8 cellular contexts compared by ENCODE assay signal in genomic region chr16:73172621-73173312, GRCh38.
A peak's percentile ranks its signal among the peaks of the same experiment; 100 is the strongest.
DNase-seq lines count a peak whose midpoint lies in the region; ATAC-seq, FAIRE-seq and TF ChIP-seq lines count a peak whose summit lies in the region.

No MANE protein-coding gene starts in this region.

- H3K9me3 ChIP-seq in DND-41 (ENCODE audit: insufficient read depth, low read length, severe bottlenecking) (no peaks in the 10 kb centered on the region), endothelial cell of umbilical vein (replicated peaks; ENCODE audit: control insufficient read depth, insufficient read depth, low read length) (no peaks in the 10 kb centered on the region)

- intact Hi-C loops in endothelial cell of umbilical vein (cut with micrococcal nuclease) = loop anchor here (1.0 to 5.0 kb wide), 7 partner anchors 18 to 670 kb away; no protein-coding TSS in a partner anchor
- intact Hi-C loops in activated CD8-positive, alpha-beta T cell treated with anti-CD3 and anti-CD28 coated beads for 36 hours (cut with micrococcal nuclease) = no loop called here

- H3K4me3 ChIP-seq in DND-41 (ENCODE audit: low read depth in 1 of 2, low read length in 2 of 2) (no peak overlapping the region), endothelial cell of umbilical vein (replicated peaks in 1 of 3; ENCODE audit: insufficient read depth in 1 of 3, low read depth in 1 of 3, low read length in 3 of 3) (no peak overlapping the region)

- DNase-seq in DND-41 = no peak
- peak; percentile 27 for DNase-seq in NCI-H460 (ENCODE audit: extremely low read depth, low read depth)
- peak; percentile 98 for DNase-seq in endothelial cell of umbilical vein (ENCODE audit: low read depth, low spot score)
- DNase-seq in nephron progenitor cell = peak; percentile 41
- DNase-seq in activated CD8-positive, alpha-beta T cell treated with anti-CD3 and anti-CD28 coated beads for 36 hours = no peak
- DNase-seq in effector memory CD8-positive, alpha-beta T cell = no peak

- peak overlapping the region; percentile 54 for H3K4me3 Mint-ChIP-seq in nephron progenitor cell
- no peak overlapping the region for H3K4me3 Mint-ChIP-seq in activated CD8-positive, alpha-beta T cell treated with anti-CD3 and anti-CD28 coated beads for 36 hours
- no peak overlapping the region for H3K4me3 Mint-ChIP-seq in effector memory CD8-positive, alpha-beta T cell
- H3K4me3 Mint-ChIP-seq in stimulated activated memory B cell treated with anti-CD40 and anti-IgM and Interleukin-4, amounts not matched to agents 10 μg/mL and 1 μg/mL and 100 μg/mL, for 72 hours = no peak overlapping the region

- TF ChIP-seq POLR2A in endothelial cell of umbilical vein (IDR thresholded peaks at IDR 0.05; ENCODE audit: low read depth, low read length) = peak; percentile 55

- no peak overlapping the region for H3K9ac ChIP-seq in DND-41 (ENCODE audit: low read depth, low read length)
- peak overlapping the region; percentile 18 for H3K9ac ChIP-seq in endothelial cell of umbilical vein (replicated peaks; ENCODE audit: extremely low read depth, insufficient read depth, low read length)

- H3K4me1 Mint-ChIP-seq in nephron progenitor cell = peaks cover 72% of the 10 kb centered on the region
- no peaks in the 10 kb centered on the region for H3K4me1 Mint-ChIP-seq in activated CD8-positive, alpha-beta T cell treated with anti-CD3 and anti-CD28 coated beads for 36 hours (ENCODE audit: low read depth)
- no peaks in the 10 kb centered on the region for H3K4me1 Mint-ChIP-seq in effector memory CD8-positive, alpha-beta T cell (ENCODE audit: low read depth in 2 of 2)
- H3K4me1 Mint-ChIP-seq in stimulated activated memory B cell treated with anti-CD40 and anti-IgM and Interleukin-4, amounts not matched to agents 10 μg/mL and 1 μg/mL and 100 μg/mL, for 72 hours = peaks cover 4% of the 10 kb centered on the region

- no peak overlapping the region for H2AFZ ChIP-seq in DND-41 (ENCODE audit: low read depth, low read length)
- peak overlapping the region; percentile 56 for H2AFZ ChIP-seq in endothelial cell of umbilical vein (ENCODE audit: low read depth, low read length)

- CTCF ChIA-PET in endothelial cell of umbilical vein (lab: Charles Lee) = interaction anchor here (0.6 to 1.9 kb wide), 29 partner anchors 10 to 1048 kb away, joined by 3 to 22 read pairs (median 4); no protein-coding TSS in a partner anchor
- CTCF ChIA-PET in activated CD8-positive, alpha-beta T cell treated with anti-CD3 and anti-CD28 coated beads for 36 hours (lab: Charles Lee) = no interaction called here

- no peaks in the 10 kb centered on the region for H3K9me1 ChIP-seq in endothelial cell of umbilical vein (replicated peaks; ENCODE audit: control insufficient read depth, extremely low read depth, insufficient read depth, low read length)

- no peaks in the 10 kb centered on the region for H3K9me3 Mint-ChIP-seq in nephron progenitor cell
- no peaks in the 10 kb centered on the region for H3K9me3 Mint-ChIP-seq in activated CD8-positive, alpha-beta T cell treated with anti-CD3 and anti-CD28 coated beads for 36 hours
- peaks cover 0 to 3% of the 10 kb centered on the region in 2 donors for H3K9me3 Mint-ChIP-seq in effector memory CD8-positive, alpha-beta T cell
- no peaks in the 10 kb centered on the region for H3K9me3 Mint-ChIP-seq in stimulated activated memory B cell treated with anti-CD40 and anti-IgM and Interleukin-4, amounts not matched to agents 10 μg/mL and 1 μg/mL and 100 μg/mL, for 72 hours

- H3K36me3 ChIP-seq in DND-41 (ENCODE audit: insufficient read depth, low read length) (no peaks in the 10 kb centered on the region), endothelial cell of umbilical vein (ENCODE audit: control insufficient read depth in 2 of 2, extremely low read depth in 1 of 2, insufficient read depth in 2 of 2, low read length in 2 of 2) (no peaks in the 10 kb centered on the region)

- ATAC-seq in DND-41 (ENCODE audit: insufficient read depth, low read depth) = no peak
- no peak for ATAC-seq in activated CD8-positive, alpha-beta T cell treated with anti-CD3 and anti-CD28 coated beads for 36 hours
- no peak for ATAC-seq in effector memory CD8-positive, alpha-beta T cell (replicated peaks)
- no peak for ATAC-seq in HG03521 (IDR thresholded peaks at IDR 0.05; ENCODE audit: unreplicated experiment)
- ATAC-seq in stimulated activated memory B cell treated with anti-CD40 and anti-IgM and Interleukin-4, amounts not matched to agents 10 μg/mL and 1 μg/mL and 100 μg/mL, for 72 hours = no peak

- H3K27ac ChIP-seq in DND-41 (ENCODE audit: low read length) (no peak overlapping the region), endothelial cell of umbilical vein (ENCODE audit: insufficient read depth, low read depth, low read length) (peak overlapping the region; percentile 72)

- BruUV-seq in endothelial cell of umbilical vein (replicated peaks; lab: Mats Ljungman, UMichigan) = no TSS peak

- FAIRE-seq in endothelial cell of umbilical vein (lab: Jason Lieb, UNC) = peak; percentile 98

- no peaks in the 10 kb centered on the region for H3K4me1 ChIP-seq in DND-41 (ENCODE audit: insufficient read depth, low read length)
- peaks cover 29% of the 10 kb centered on the region for H3K4me1 ChIP-seq in endothelial cell of umbilical vein (ENCODE audit: control insufficient read depth, extremely low read depth, insufficient read depth, low read length)

- POLR2A ChIA-PET in endothelial cell of umbilical vein (lab: Charles Lee) = interaction anchor here (0.9 kb wide), 1 partner anchor 50 kb away, joined by 3 read pairs; no protein-coding TSS in a partner anchor
- POLR2A ChIA-PET in activated CD8-positive, alpha-beta T cell treated with anti-CD3 and anti-CD28 coated beads for 36 hours (lab: Charles Lee) = no interaction called here

- H4K20me1 ChIP-seq in DND-41 (ENCODE audit: insufficient read depth, low read length) (no peaks in the 10 kb centered on the region), endothelial cell of umbilical vein (replicated peaks; ENCODE audit: control insufficient read depth, extremely low read depth, insufficient read depth, low read length) (no peaks in the 10 kb centered on the region)

- peak; percentile 2 for TF ChIP-seq CTCF in DND-41 (IDR thresholded peaks at IDR 0.05; ENCODE audit: borderline replicate concordance, extremely low read depth, low read length, poor library complexity, severe bottlenecking)
- peak; percentile 17 to 31 for TF ChIP-seq CTCF in endothelial cell of umbilical vein (IDR thresholded peaks at IDR 0.05; ENCODE audit: extremely low read depth in 1 of 2, insufficient read depth in 1 of 2, low read depth in 1 of 2, low read length in 2 of 2)
- TF ChIP-seq CTCF in nephron progenitor cell (IDR thresholded peaks at IDR 0.05) = peak; percentile 46
- no peak for TF ChIP-seq CTCF in activated CD8-positive, alpha-beta T cell treated with anti-CD3 and anti-CD28 coated beads for 36 hours (IDR thresholded peaks at IDR 0.05)

- peaks cover 14% of the 10 kb centered on the region for H3K27me3 Mint-ChIP-seq in nephron progenitor cell (ENCODE audit: low read depth, poor library complexity)
- no peaks in the 10 kb centered on the region for H3K27me3 Mint-ChIP-seq in activated CD8-positive, alpha-beta T cell treated with anti-CD3 and anti-CD28 coated beads for 36 hours
- H3K27me3 Mint-ChIP-seq in effector memory CD8-positive, alpha-beta T cell = no peaks in the 10 kb centered on the region
- peaks cover 15% of the 10 kb centered on the region for H3K27me3 Mint-ChIP-seq in stimulated activated memory B cell treated with anti-CD40 and anti-IgM and Interleukin-4, amounts not matched to agents 10 μg/mL and 1 μg/mL and 100 μg/mL, for 72 hours

- dilution Hi-C loops in endothelial cell of umbilical vein (cut with MboI; ENCODE audit: extremely low pct_ligation_motif_present, low sequenced_read_pairs) = no loop called here

- no peaks in the 10 kb centered on the region for H3K27me3 ChIP-seq in DND-41 (ENCODE audit: insufficient read depth, low read length, poor library complexity)
- H3K27me3 ChIP-seq in endothelial cell of umbilical vein (ENCODE audit: control insufficient read depth in 2 of 2, insufficient read depth in 2 of 2, low read length in 2 of 2) = no peaks in the 10 kb centered on the region

- no peak overlapping the region for H3K4me2 ChIP-seq in DND-41 (ENCODE audit: insufficient read depth, low read length)
- H3K4me2 ChIP-seq in endothelial cell of umbilical vein (ENCODE audit: insufficient read depth, low read length) = peak overlapping the region; percentile 56

- no peaks in the 10 kb centered on the region for H3K36me3 Mint-ChIP-seq in nephron progenitor cell (ENCODE audit: low read depth)
- H3K36me3 Mint-ChIP-seq in activated CD8-positive, alpha-beta T cell treated with anti-CD3 and anti-CD28 coated beads for 36 hours (ENCODE audit: low read depth) = no peaks in the 10 kb centered on the region
- H3K36me3 Mint-ChIP-seq in effector memory CD8-positive, alpha-beta T cell (ENCODE audit: insufficient read depth) = peaks cover 4% of the 10 kb centered on the region
- H3K36me3 Mint-ChIP-seq in stimulated activated memory B cell treated with anti-CD40 and anti-IgM and Interleukin-4, amounts not matched to agents 10 μg/mL and 1 μg/mL and 100 μg/mL, for 72 hours = no peaks in the 10 kb centered on the region

- H3K79me2 ChIP-seq in DND-41 (ENCODE audit: insufficient read depth, low read length) (no peaks in the 10 kb centered on the region), endothelial cell of umbilical vein (ENCODE audit: control insufficient read depth, insufficient read depth, low read length) (no peaks in the 10 kb centered on the region)

- H3K27ac Mint-ChIP-seq in nephron progenitor cell = peak overlapping the region; percentile 89
- no peak overlapping the region for H3K27ac Mint-ChIP-seq in activated CD8-positive, alpha-beta T cell treated with anti-CD3 and anti-CD28 coated beads for 36 hours
- no peak overlapping the region for H3K27ac Mint-ChIP-seq in effector memory CD8-positive, alpha-beta T cell
- H3K27ac Mint-ChIP-seq in stimulated activated memory B cell treated with anti-CD40 and anti-IgM and Interleukin-4, amounts not matched to agents 10 μg/mL and 1 μg/mL and 100 μg/mL, for 72 hours = no peak overlapping the region

TF ChIP-seq in endothelial cell of umbilical vein, 7 proteins besides CTCF, POLR2A, EP300 and RAD21:
- TF ChIP-seq FOS (IDR thresholded peaks at IDR 0.05; ENCODE audit: borderline replicate concordance, insufficient read depth, low read length) = peak; percentile 23
- TF ChIP-seq POLR2AphosphoS5 (IDR thresholded peaks at IDR 0.05; ENCODE audit: insufficient read depth, low read depth, low read length) = peak; percentile 53
- TF ChIP-seq EZH2 (IDR thresholded peaks at IDR 0.05; ENCODE audit: borderline replicate concordance, low read depth, low read length, severe bottlenecking) = no peak
TF ChIP-seq in endothelial cell of umbilical vein: peak in this region for 2.

Comparison
In these comparisons a context has a peak if more than half of its experiments do, and no peak if none do; other contexts are left out.
1. DNase-seq: peak in NCI-H460 (single experiment), endothelial cell of umbilical vein (single experiment) and nephron progenitor cell (single experiment); none in DND-41 (single experiment), activated CD8-positive, alpha-beta T cell treated with anti-CD3 and anti-CD28 coated beads for 36 hours (single experiment) and effector memory CD8-positive, alpha-beta T cell (0 of 3).